8 cellular contexts compared by ENCODE assay signal in genomic region chr4:184310171-184310567, GRCh38.
DNase-seq lines count a peak whose midpoint lies in the region; ATAC-seq and TF ChIP-seq lines count a peak whose summit lies in the region.

No MANE protein-coding gene starts in this region.

- peak; percentile 92 for ATAC-seq in GM23338
- ATAC-seq in activated B cell treated with CpG ODN at 0.5 μM for 24 hours (ENCODE audit: low read depth) = peak; percentile 23

- H3K4me2 ChIP-seq in GM23338 = no peak overlapping the region

- H4K20me1 ChIP-seq in GM23338 (replicated peaks; ENCODE audit: insufficient read depth) = no peaks in the 10 kb centered on the region

- H3K27ac ChIP-seq in GM23338 (ENCODE audit: low read depth) (no peak overlapping the region), cardiac muscle cell (no peak overlapping the region)

- no peaks in the 10 kb centered on the region; the same call in 2 of the 3 replicates for H3K36me3 Mint-ChIP-seq in GM23338 (ENCODE audit: low read depth)
- no peaks in the 10 kb centered on the region for H3K36me3 Mint-ChIP-seq in activated B cell treated with CpG ODN at 0.5 μM for 24 hours (ENCODE audit: low read depth)
- H3K36me3 Mint-ChIP-seq in stimulated activated naive CD8-positive, alpha-beta T cell treated with anti-CD3 and anti-CD28 coated beads, Interleukin-15, Interleukin-2, amounts not matched to agents 100 ng/mL and 50 ng/mL, for 24 hours (ENCODE audit: low read depth) = no peaks in the 10 kb centered on the region

- H3K27me3 ChIP-seq in GM23338 (ENCODE audit: insufficient read depth) = no peaks in the 10 kb centered on the region
- H3K27me3 ChIP-seq in cardiac muscle cell = no peaks in the 10 kb centered on the region

- H3K27me3 Mint-ChIP-seq in GM23338 (ENCODE audit: insufficient read depth, low read depth, poor library complexity) (peaks cover 10% of the 10 kb centered on the region), activated B cell treated with CpG ODN at 0.5 μM for 24 hours (no peaks in the 10 kb centered on the region)
- no peaks in the 10 kb centered on the region for H3K27me3 Mint-ChIP-seq in stimulated activated naive CD8-positive, alpha-beta T cell treated with anti-CD3 and anti-CD28 coated beads, Interleukin-15, Interleukin-2, amounts not matched to agents 100 ng/mL and 50 ng/mL, for 24 hours

- TF ChIP-seq CTCF in AG04449 (IDR thresholded peaks at IDR 0.05; ENCODE audit: insufficient read depth, low read length, missing control alignments) (peak; percentile 9), GM23338 (conservative IDR thresholded peaks at IDR 0.05; ENCODE audit: low read depth in 2 of 2) (peak; percentile 46 to 79; a peak in 3 of 4 replicates), activated B cell treated with CpG ODN at 0.5 μM for 24 hours (IDR thresholded peaks at IDR 0.05) (no peak), cardiac muscle cell (IDR thresholded peaks at IDR 0.05; ENCODE audit: low read depth, low read length) (peak; percentile 6)

- H3K4me1 ChIP-seq in GM23338 (ENCODE audit: insufficient read depth) (peaks cover 3% of the 10 kb centered on the region; the same call in 1 of the 2 replicates), cardiac muscle cell (ENCODE audit: low read depth) (no peaks in the 10 kb centered on the region)

- H3K4me1 Mint-ChIP-seq in GM23338 (peaks cover 18% of the 10 kb centered on the region), activated B cell treated with CpG ODN at 0.5 μM for 24 hours (peaks cover 61% of the 10 kb centered on the region)
- H3K4me1 Mint-ChIP-seq in stimulated activated naive CD8-positive, alpha-beta T cell treated with anti-CD3 and anti-CD28 coated beads, Interleukin-15, Interleukin-2, amounts not matched to agents 100 ng/mL and 50 ng/mL, for 24 hours (ENCODE audit: low read depth) = peaks cover 64% of the 10 kb centered on the region

- no peaks in the 10 kb centered on the region for H3F3A ChIP-seq in GM23338 (replicated peaks; ENCODE audit: low read depth)

- no peak overlapping the region for H3K4me3 ChIP-seq in AG04449 (ENCODE audit: low read depth, low read length)
- no peak overlapping the region for H3K4me3 ChIP-seq in GM23338
- no peak overlapping the region for H3K4me3 ChIP-seq in cardiac muscle cell

- H3K36me3 ChIP-seq in GM23338 (ENCODE audit: insufficient read depth) = no peaks in the 10 kb centered on the region
- H3K36me3 ChIP-seq in cardiac muscle cell = no peaks in the 10 kb centered on the region

- no peak overlapping the region for H3K4me3 Mint-ChIP-seq in GM23338
- H3K4me3 Mint-ChIP-seq in activated B cell treated with CpG ODN at 0.5 μM for 24 hours = no peak overlapping the region
- peak overlapping the region; percentile 10 for H3K4me3 Mint-ChIP-seq in stimulated activated naive CD8-positive, alpha-beta T cell treated with anti-CD3 and anti-CD28 coated beads, Interleukin-15, Interleukin-2, amounts not matched to agents 100 ng/mL and 50 ng/mL, for 24 hours

- H3K9me3 ChIP-seq in cardiac muscle cell (ENCODE audit: low read depth) = no peaks in the 10 kb centered on the region

- H2AFZ ChIP-seq in GM23338 = peak overlapping the region; percentile 74

- no peak for DNase-seq in AG04449 (ENCODE audit: low read depth, low spot score)
- DNase-seq in GM23338 (ENCODE audit: low spot score) = peak; percentile 50
- DNase-seq in activated B cell treated with CpG ODN at 0.5 μM for 24 hours = no peak
- no peak for DNase-seq in cardiac muscle cell (ENCODE audit: low read depth in 1 of 2, low spot score in 1 of 2)
- DNase-seq in D341Med (ENCODE audit: low spot score) = no peak
- no peak for DNase-seq in NCI-H446 (lab: John Stamatoyannopoulos, UW)
- no peak for DNase-seq in RPMI8226

- H3K27ac Mint-ChIP-seq in GM23338 = no peak overlapping the region
- peak overlapping the region; percentile 51 for H3K27ac Mint-ChIP-seq in activated B cell treated with CpG ODN at 0.5 μM for 24 hours
- H3K27ac Mint-ChIP-seq in stimulated activated naive CD8-positive, alpha-beta T cell treated with anti-CD3 and anti-CD28 coated beads, Interleukin-15, Interleukin-2, amounts not matched to agents 100 ng/mL and 50 ng/mL, for 24 hours = peak overlapping the region; percentile 98

- H3K9me2 ChIP-seq in GM23338 (ENCODE audit: insufficient read depth) = peaks cover 17% of the 10 kb centered on the region

- no peaks in the 10 kb centered on the region for H3K79me2 ChIP-seq in GM23338 (replicated peaks; ENCODE audit: insufficient read depth)

- POLR2A ChIA-PET in AG04449 (lab: Yijun Ruan, JAX) (no interaction called here), activated B cell treated with CpG ODN at 0.5 μM for 24 hours (lab: Charles Lee) (interaction anchor here (0.7 to 12.6 kb wide), 11 partner anchors 8 to 227 kb away, joined by 3 to 211 read pairs (median 4); no protein-coding TSS in a partner anchor)

- H3K9me3 Mint-ChIP-seq in GM23338 (no peaks in the 10 kb centered on the region; the same call in 2 of the 3 replicates), activated B cell treated with CpG ODN at 0.5 μM for 24 hours (no peaks in the 10 kb centered on the region)
- H3K9me3 Mint-ChIP-seq in stimulated activated naive CD8-positive, alpha-beta T cell treated with anti-CD3 and anti-CD28 coated beads, Interleukin-15, Interleukin-2, amounts not matched to agents 100 ng/mL and 50 ng/mL, for 24 hours = no peaks in the 10 kb centered on the region

- intact Hi-C loops in activated B cell treated with CpG ODN at 0.5 μM for 24 hours (cut with micrococcal nuclease) = loop anchor here (1.0 kb wide), 2 partner anchors 46 to 228 kb away; no protein-coding TSS in a partner anchor

- CTCF ChIA-PET in AG04449 (lab: Yijun Ruan, JAX) = interaction anchor here (0.7 kb wide), 1 partner anchor 22 kb away, joined by 3 read pairs; no protein-coding TSS in a partner anchor
- CTCF ChIA-PET in activated B cell treated with CpG ODN at 0.5 μM for 24 hours (lab: Charles Lee) = interaction anchor here (0.7 to 5.2 kb wide), 10 partner anchors 12 to 308 kb away, joined by 3 to 30 read pairs (median 4); no protein-coding TSS in a partner anchor

TF ChIP-seq in GM23338, 12 proteins besides CTCF, POLR2A, EP300 and RAD21 (continues in another document):
- TF ChIP-seq ZNF331 (CRISPR knock-in tag; IDR thresholded peaks at IDR 0.05; ENCODE audit: low read depth) (no peak), REST (IDR thresholded peaks at IDR 0.05; ENCODE audit: unreplicated experiment) (no peak), CREB1 (CRISPR knock-in tag; IDR thresholded peaks at IDR 0.05; ENCODE audit: low read depth) (no peak), POLR2AphosphoS5 (IDR thresholded peaks at IDR 0.05; ENCODE audit: low read depth) (no peak), ETS1 (IDR thresholded peaks at IDR 0.05) (no peak), STAT1 (IDR thresholded peaks at IDR 0.05; ENCODE audit: unreplicated experiment) (no peak), EZH2 (IDR thresholded peaks at IDR 0.05; ENCODE audit: low read depth, unreplicated experiment) (no peak)
